In the genomic region with DNA sequence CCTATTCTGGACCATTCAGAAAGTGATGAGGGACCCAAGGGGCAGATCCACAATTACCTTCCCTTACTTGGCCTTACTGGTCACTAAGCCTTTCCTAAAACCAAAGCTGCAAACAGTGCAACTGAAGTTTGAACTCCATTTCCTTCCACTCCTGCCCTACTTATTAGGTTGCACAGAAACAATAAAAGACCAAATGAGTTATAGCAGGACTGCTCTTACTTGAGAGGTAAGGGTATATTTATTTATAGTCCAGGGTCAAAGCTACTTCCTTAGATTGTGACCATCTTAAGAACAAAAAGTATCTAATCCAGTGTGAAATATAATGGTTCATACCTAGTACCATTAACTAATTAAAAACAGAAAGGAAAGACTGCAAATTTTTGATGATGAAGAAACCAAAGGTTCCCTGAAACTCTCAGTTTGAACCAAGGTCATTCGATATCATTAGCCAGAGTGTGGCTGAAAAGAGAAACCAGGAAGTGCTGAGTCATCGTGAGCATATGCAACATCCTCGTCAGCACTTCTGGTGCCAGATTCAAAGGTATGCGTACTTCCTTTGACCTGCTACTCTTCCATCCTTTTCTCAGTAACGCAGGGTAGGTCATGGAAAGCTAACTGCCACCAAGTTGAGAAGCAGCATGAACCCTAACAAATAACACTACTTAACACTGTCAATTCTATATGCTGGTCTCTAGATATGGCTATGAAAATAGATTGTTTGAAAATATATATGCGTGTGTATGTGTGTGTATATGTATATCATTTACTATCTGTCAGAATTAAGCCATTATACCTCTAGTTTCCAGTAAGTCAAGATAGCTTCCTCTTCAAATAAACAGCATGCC, we compare ENCODE assay signal across 8 cellular contexts. TPM values are rescaled to one million over a fixed set of nuclear protein-coding genes. Genes with fewer than 3 reads are reported as not detected.
DNase-seq lines count a peak whose midpoint lies in the region; ATAC-seq, FAIRE-seq and TF ChIP-seq lines count a peak whose summit lies in the region.

No MANE protein-coding gene starts in this region.

- intact Hi-C loops in body of pancreas (cut with DNase I) = no loop called here

- no peak for FAIRE-seq in HTR-8/SVneo (lab: Jason Lieb, UNC)

- peak; percentile 78 for ATAC-seq in GM21529 (IDR thresholded peaks at IDR 0.05; ENCODE audit: unreplicated experiment)
- peak; percentile 98 for ATAC-seq in body of pancreas

- peaks cover 14% of the 10 kb centered on the region for H3K4me1 ChIP-seq in body of pancreas

- peak; percentile 64 for DNase-seq in GM03348 (ENCODE audit: low spot score)
- DNase-seq in HTR-8/SVneo (ENCODE audit: insufficient read length, low spot score) = peak; percentile 39
- DNase-seq in SK-N-MC (ENCODE audit: low read depth, low spot score) = peak; percentile 32
- peak; percentile 78 to 91 (median 82) for DNase-seq in body of pancreas
- peak; percentile 51 to 72 (median 55) for DNase-seq in immature natural killer cell
- DNase-seq in stimulated activated CD4-positive, alpha-beta T cell treated with anti-CD3 and anti-CD28 coated beads, Interleukin-2, amount 100 ng/mL, for 48 hours = peak; percentile 31 to 50
- no peak for DNase-seq in mesenteric fat pad (ENCODE audit: low spot score)

- no peak for TF ChIP-seq CTCF in body of pancreas (IDR thresholded peaks at IDR 0.05)

- H3K9ac ChIP-seq in SK-N-MC (ENCODE audit: insufficient read length) = no peak overlapping the region

- H3K9me3 ChIP-seq in SK-N-MC (ENCODE audit: low read depth, low read length) (no peaks in the 10 kb centered on the region), body of pancreas (no peaks in the 10 kb centered on the region)

- peaks cover 0 to 2% (median 0%) of the 10 kb centered on the region in 3 donors for H3K27me3 Mint-ChIP-seq in immature natural killer cell (ENCODE audit: low read depth in 3 of 3)

- no peak for TF ChIP-seq POLR2A in body of pancreas (IDR thresholded peaks at IDR 0.05)

- 11% methylated on average over 6 of the region's 6 CpGs for WGBS in body of pancreas, 2 donors

- peak overlapping the region; percentile 46 to 83 (median 77) for H3K4me3 Mint-ChIP-seq in immature natural killer cell

- peak overlapping the region; percentile 10; the same call in 1 of the 2 replicates for H3K27ac ChIP-seq in SK-N-MC
- H3K27ac ChIP-seq in body of pancreas = peak overlapping the region; percentile 51 to 85 (median 66)

- peak overlapping the region; percentile 11; the same call in 1 of the 2 replicates for H3K4me3 ChIP-seq in SK-N-MC
- H3K4me3 ChIP-seq in body of pancreas = no peak overlapping the region

- peaks cover 33 to 44% of the 10 kb centered on the region in 2 donors for H3K4me1 Mint-ChIP-seq in immature natural killer cell

- H3K36me3 Mint-ChIP-seq in immature natural killer cell = no peaks in the 10 kb centered on the region

- peak overlapping the region; percentile 70 to 92 (median 87) for H3K27ac Mint-ChIP-seq in immature natural killer cell

- no peaks in the 10 kb centered on the region for H3K27me3 ChIP-seq in body of pancreas

- H3K36me3 ChIP-seq in SK-N-MC (ENCODE audit: insufficient read depth, low read length) (no peaks in the 10 kb centered on the region), body of pancreas (replicated peaks in 1 of 2; ENCODE audit: insufficient read depth in 1 of 2, low read depth in 2 of 2) (no peaks in the 10 kb centered on the region)

- H3K9me3 Mint-ChIP-seq in immature natural killer cell = no peaks in the 10 kb centered on the region

RNA-seq across cellular contexts. Expression of a gene that starts 26.8 kb away (rescaled TPM):
- total RNA-seq in body of pancreas (10 to 100 TPM; 32.6 to 35.0 TPM), mesenteric fat pad (17.1 TPM)
- polyA plus RNA-seq in immature natural killer cell = 10 to 100 TPM; 11.1 to 21.2 (median 15.8) TPM
